8 cellular contexts compared by ENCODE assay signal in genomic region chr16:28846080-28846932, GRCh38. TPM values are rescaled to one million over a fixed set of nuclear protein-coding genes. Genes with fewer than 3 reads are reported as not detected.
A peak's percentile ranks its signal among the peaks of the same experiment; 100 is the strongest.
DNase-seq lines count a peak whose midpoint lies in the region; ATAC-seq and TF ChIP-seq lines count a peak whose summit lies in the region.

Gene TUFM (minus strand): TSS chr16:28846348. CDS start chr16:28846269, 79 bp downstream.

- CTCF ChIA-PET in activated B cell treated with CpG ODN at 0.5 μM for 24 hours (lab: Charles Lee): interaction anchor here (0.7 to 4.9 kb wide), 9 partner anchors 14 to 131 kb away, joined by 3 to 20 read pairs (median 4); partner anchors contain the start of genes ATXN2L and SH2B1

- H3K4me3 Mint-ChIP-seq in activated B cell treated with CpG ODN at 0.5 μM for 24 hours: peak within 1 kb of the TSS; percentile 95

- TF ChIP-seq CTCF in activated B cell treated with CpG ODN at 0.5 μM for 24 hours (IDR thresholded peaks at IDR 0.05): no peak

- POLR2A ChIA-PET in activated B cell treated with CpG ODN at 0.5 μM for 24 hours (lab: Charles Lee): interaction anchor here (0.5 to 6.6 kb wide), 26 partner anchors 8 to 1087 kb away, joined by 3 to 113 read pairs (median 4); partner anchors contain the start of genes ATXN2L, CD19, CLN3 and NFATC2IP

- DNase-seq in AG08395 (ENCODE audit: low spot score) (peak; percentile 98), NCI-H226 (peak; percentile 98), activated B cell treated with CpG ODN at 0.5 μM for 24 hours (peak; percentile 96), inferior parietal cortex (ENCODE audit: extremely low spot score) (peak; percentile 99)
- DNase-seq in central memory CD4-positive, alpha-beta T cell: peak; percentile 98
- peak; percentile 94 to 98 for DNase-seq in stimulated activated CD4-positive, alpha-beta T cell treated with anti-CD3 and anti-CD28 coated beads, Interleukin-12 subunit alpha, Interleukin-12 subunit beta, amount 100 ng/mL, for 24 hours (ENCODE audit: low read depth in 2 of 2)

- intact Hi-C loops in activated B cell treated with CpG ODN at 0.5 μM for 24 hours (cut with micrococcal nuclease): loop anchor here (1.0 kb wide), 5 partner anchors 17 to 104 kb away; partner anchors contain the start of genes NFATC2IP and SH2B1

- peaks cover 28% of the 10 kb centered on the region for H3K4me1 Mint-ChIP-seq in activated B cell treated with CpG ODN at 0.5 μM for 24 hours

- H3K9me3 Mint-ChIP-seq in activated B cell treated with CpG ODN at 0.5 μM for 24 hours: no peaks in the 10 kb centered on the region

- peaks cover 51% of the 10 kb centered on the region for H3K36me3 Mint-ChIP-seq in activated B cell treated with CpG ODN at 0.5 μM for 24 hours (ENCODE audit: low read depth)

- H3K27me3 Mint-ChIP-seq in activated B cell treated with CpG ODN at 0.5 μM for 24 hours: no peaks in the 10 kb centered on the region

- peak within 1 kb of the TSS; percentile 90 for H3K27ac Mint-ChIP-seq in activated B cell treated with CpG ODN at 0.5 μM for 24 hours

- ATAC-seq in GM18907 (IDR thresholded peaks at IDR 0.05; ENCODE audit: unreplicated experiment) (peak; percentile 87), HG03175 (IDR thresholded peaks at IDR 0.05; ENCODE audit: unreplicated experiment) (peak; percentile 91), activated B cell treated with CpG ODN at 0.5 μM for 24 hours (ENCODE audit: low read depth) (peak; percentile 97)

RNA-seq across cellular contexts. Expression of gene TUFM, which starts in this region (rescaled TPM):
- total RNA-seq in activated B cell treated with CpG ODN at 0.5 μM for 24 hours: 189 and 206 TPM in 2 replicates

Comparison
In these comparisons a context has a peak if more than half of its experiments do, and no peak if none do; other contexts are left out.
1. Peak in every context shown above with its lines: DNase-seq and ATAC-seq.